Comparison of ENCODE assay signal across 8 cellular contexts in the genomic region with DNA sequence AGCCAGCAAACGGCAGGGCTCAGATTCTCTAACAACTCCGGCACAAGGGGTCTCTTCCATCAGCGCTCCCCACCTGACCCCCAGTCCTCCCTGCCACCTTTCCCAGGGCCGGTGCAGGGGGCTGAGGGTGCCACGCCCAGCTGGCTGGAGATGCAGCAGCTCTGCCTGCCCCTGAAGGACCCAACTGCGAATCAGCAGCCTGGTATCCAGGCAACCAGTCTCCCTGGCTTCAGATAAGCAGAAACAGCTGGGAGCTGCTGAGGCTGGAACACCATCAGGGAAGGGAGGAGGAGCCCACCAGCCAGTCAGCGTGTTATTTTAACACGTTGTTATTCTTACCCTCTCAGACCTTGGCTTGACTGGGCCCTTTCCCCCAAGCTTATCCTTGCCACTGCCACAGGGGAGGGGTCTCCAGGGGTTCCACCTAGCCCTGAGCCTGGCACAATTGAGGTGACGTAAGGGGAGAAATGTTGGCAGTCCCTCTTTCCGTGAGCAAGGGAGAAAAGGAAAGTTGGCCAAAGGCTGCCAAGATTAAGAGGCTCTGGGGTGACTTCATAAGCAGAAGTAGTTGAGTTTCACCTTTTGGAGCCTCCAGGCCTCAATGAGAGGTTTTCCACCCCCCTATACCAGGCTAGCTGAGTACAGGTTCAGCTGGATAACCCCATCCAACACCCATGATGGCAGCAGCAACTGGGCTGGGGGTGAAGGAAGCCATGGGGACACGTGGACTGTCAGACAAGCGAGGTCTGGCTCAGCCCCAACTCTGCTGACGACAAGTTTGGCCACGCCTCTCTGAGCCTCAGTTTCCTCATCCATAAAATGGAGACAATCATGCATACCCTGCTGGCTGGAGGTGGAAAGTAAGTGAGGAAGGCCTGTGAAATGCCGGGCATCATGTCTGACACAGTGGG.
DNase-seq lines count a peak whose midpoint lies in the region; ATAC-seq and TF ChIP-seq lines count a peak whose summit lies in the region.

No MANE protein-coding gene starts in this region.

- no peaks in the 10 kb centered on the region for H3K9me3 ChIP-seq in HEK293 (ENCODE audit: control insufficient read depth, insufficient read depth, low read depth, low read length)
- H3K9me3 ChIP-seq in sigmoid colon, result no peaks in the 10 kb centered on the region

- no peak for TF ChIP-seq EP300 in sigmoid colon (IDR thresholded peaks at IDR 0.05)

- intact Hi-C loops in sigmoid colon (cut with DNase I), result no loop called here

- TF ChIP-seq POLR2A in sigmoid colon (IDR thresholded peaks at IDR 0.05), result no peak

- ATAC-seq in foreskin keratinocyte, result peak; percentile 59

- POLR2A ChIA-PET in HEK293 (lab: Yijun Ruan, JAX), result interaction anchor here (1.6 kb wide), 1 partner anchor 10 kb away, joined by 5 read pairs; no protein-coding TSS in a partner anchor

- no peaks in the 10 kb centered on the region for H3K36me3 ChIP-seq in HEK293 (ENCODE audit: control insufficient read depth in 2 of 2, insufficient read depth in 1 of 2, low read length in 2 of 2)
- no peaks in the 10 kb centered on the region for H3K36me3 ChIP-seq in sigmoid colon

- H3K27me3 ChIP-seq in foreskin keratinocyte, result no peaks in the 10 kb centered on the region
- no peaks in the 10 kb centered on the region for H3K27me3 ChIP-seq in sigmoid colon

- H3K4me1 ChIP-seq in HEK293 (ENCODE audit: control insufficient read depth, insufficient read depth, low read length) (peaks cover 3% of the 10 kb centered on the region), foreskin keratinocyte (peaks cover 13% of the 10 kb centered on the region), sigmoid colon (peaks cover 0 to 28% (median 22%) of the 10 kb centered on the region in 4 donors)

- peak; percentile 76 for DNase-seq in RPMI7951 (ENCODE audit: low read depth)
- DNase-seq in foreskin keratinocyte, result no peak
- DNase-seq in sigmoid colon, result no peak
- no peak for DNase-seq in Kasumi-1 (lab: John Stamatoyannopoulos, UW)
- DNase-seq in stimulated activated naive CD4-positive, alpha-beta T cell treated with Interleukin-2 at 50 U/mL for 16 hours (lab: John Stamatoyannopoulos, UW), result no peak
- no peak for DNase-seq in pons (ENCODE audit: low spot score)
- no peak for DNase-seq in SIG-M5 (lab: John Stamatoyannopoulos, UW)

- H3K27ac ChIP-seq in HEK293 (ENCODE audit: extremely low read depth, low read depth, low read length) (no peak overlapping the region), foreskin keratinocyte (no peak overlapping the region), sigmoid colon (peak overlapping the region in 3 of 4 donors; percentile 10 to 68 (median 47))

- TF ChIP-seq CTCF in HEK293 (tag by site-specific recombination; IDR thresholded peaks at IDR 0.05) (no peak), foreskin keratinocyte (conservative IDR thresholded peaks at IDR 0.05) (no peak), sigmoid colon (IDR thresholded peaks at IDR 0.05) (no peak)

- CTCF ChIA-PET in HEK293 (lab: Yijun Ruan, JAX), result interaction anchor here (0.6 to 3.4 kb wide), 5 partner anchors 13 to 151 kb away, joined by 3 to 20 read pairs (median 4); no protein-coding TSS in a partner anchor

- no peak overlapping the region for H3K4me3 ChIP-seq in HEK293 (ENCODE audit: low read depth, low read length)
- H3K4me3 ChIP-seq in sigmoid colon, result no peak overlapping the region

- 69 to 75% methylated on average over 15 of the region's 15 CpGs for WGBS in sigmoid colon, 2 donors

TF ChIP-seq in HEK293, 187 proteins besides CTCF, POLR2A, EP300 and RAD21:
- TF ChIP-seq, protein P1, sequence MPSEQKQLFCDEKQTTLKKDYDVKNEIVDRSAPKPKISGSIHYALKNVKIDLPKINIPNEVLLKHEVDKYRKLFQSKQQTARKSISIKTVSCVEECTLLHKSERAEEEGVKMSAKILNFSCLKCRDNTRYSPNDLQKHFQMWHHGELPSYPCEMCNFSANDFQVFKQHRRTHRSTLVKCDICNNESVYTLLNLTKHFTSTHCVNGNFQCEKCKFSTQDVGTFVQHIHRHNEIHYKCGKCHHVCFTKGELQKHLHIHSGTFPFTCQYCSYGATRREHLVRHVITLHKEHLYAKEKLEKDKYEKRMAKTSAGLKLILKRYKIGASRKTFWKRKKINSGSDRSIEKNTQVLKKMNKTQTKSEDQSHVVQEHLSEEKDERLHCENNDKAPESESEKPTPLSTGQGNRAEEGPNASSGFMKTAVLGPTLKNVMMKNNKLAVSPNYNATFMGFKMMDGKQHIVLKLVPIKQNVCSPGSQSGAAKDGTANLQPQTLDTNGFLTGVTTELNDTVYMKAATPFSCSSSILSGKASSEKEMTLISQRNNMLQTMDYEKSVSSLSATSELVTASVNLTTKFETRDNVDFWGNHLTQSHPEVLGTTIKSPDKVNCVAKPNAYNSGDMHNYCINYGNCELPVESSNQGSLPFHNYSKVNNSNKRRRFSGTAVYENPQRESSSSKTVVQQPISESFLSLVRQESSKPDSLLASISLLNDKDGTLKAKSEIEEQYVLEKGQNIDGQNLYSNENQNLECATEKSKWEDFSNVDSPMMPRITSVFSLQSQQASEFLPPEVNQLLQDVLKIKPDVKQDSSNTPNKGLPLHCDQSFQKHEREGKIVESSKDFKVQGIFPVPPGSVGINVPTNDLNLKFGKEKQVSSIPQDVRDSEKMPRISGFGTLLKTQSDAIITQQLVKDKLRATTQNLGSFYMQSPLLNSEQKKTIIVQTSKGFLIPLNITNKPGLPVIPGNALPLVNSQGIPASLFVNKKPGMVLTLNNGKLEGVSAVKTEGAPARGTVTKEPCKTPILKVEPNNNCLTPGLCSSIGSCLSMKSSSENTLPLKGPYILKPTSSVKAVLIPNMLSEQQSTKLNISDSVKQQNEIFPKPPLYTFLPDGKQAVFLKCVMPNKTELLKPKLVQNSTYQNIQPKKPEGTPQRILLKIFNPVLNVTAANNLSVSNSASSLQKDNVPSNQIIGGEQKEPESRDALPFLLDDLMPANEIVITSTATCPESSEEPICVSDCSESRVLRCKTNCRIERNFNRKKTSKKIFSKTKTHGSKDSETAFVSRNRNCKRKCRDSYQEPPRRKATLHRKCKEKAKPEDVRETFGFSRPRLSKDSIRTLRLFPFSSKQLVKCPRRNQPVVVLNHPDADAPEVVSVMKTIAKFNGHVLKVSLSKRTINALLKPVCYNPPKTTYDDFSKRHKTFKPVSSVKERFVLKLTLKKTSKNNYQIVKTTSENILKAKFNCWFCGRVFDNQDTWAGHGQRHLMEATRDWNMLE (tag by site-specific recombination; conservative IDR thresholded peaks at IDR 0.05; ENCODE audit: low read depth), result no peak
- 0 out of 2 replicates have a peak, but pooled peaks have one; percentile 40 for TF ChIP-seq KLF9 (tag by site-specific recombination; IDR thresholded peaks at IDR 0.05; ENCODE audit: low read depth)
- peak; percentile 77 for TF ChIP-seq GLIS1 (tag by site-specific recombination; IDR thresholded peaks at IDR 0.05)
- TF ChIP-seq, protein P2, sequence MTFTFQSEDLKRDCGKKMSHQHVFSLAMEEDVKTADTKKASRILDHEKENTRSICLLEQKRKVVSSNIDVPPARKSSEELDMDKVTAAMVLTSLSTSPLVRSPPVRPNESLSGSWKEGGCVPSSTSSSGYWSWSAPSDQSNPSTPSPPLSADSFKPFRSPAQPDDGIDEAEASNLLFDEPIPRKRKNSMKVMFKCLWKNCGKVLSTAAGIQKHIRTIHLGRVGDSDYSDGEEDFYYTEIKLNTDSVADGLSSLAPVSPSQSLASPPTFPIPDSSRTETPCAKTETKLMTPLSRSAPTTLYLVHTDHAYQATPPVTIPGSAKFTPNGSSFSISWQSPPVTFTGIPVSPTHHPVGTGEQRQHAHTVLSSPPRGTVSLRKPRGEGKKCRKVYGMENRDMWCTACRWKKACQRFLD (tag by site-specific recombination; IDR thresholded peaks at IDR 0.05), result no peak

Comparison
In these comparisons a context has a peak if more than half of its experiments do, and no peak if none do; other contexts are left out.
1. H3K27ac ChIP-seq: peak in sigmoid colon (3 of 4); none in HEK293 (single experiment) and foreskin keratinocyte (single experiment).